Comparison of ENCODE assay signal across 15 cellular contexts in genomic region chr3:72414481-72415016, GRCh38.
"Had no signal": no experiment of that assay in that cellular context is flagged by ENCODE, and none has a peak within 500 bp of the region (broad histone marks: within the 10 kb centered on the region; RNA-seq: fewer than 3 reads in every experiment).

No MANE protein-coding gene starts in this region.

- H3K9me3 ChIP-seq: gastrocnemius medialis, heart right ventricle, mucosa of descending colon, right atrium auricular region, suprapubic skin, thyroid gland had no signal

- H3K27me3 ChIP-seq: gastrocnemius medialis, heart right ventricle, right atrium auricular region, suprapubic skin, thyroid gland had no signal

- H3K27ac ChIP-seq: gastrocnemius medialis, heart right ventricle, right atrium auricular region, suprapubic skin, thyroid gland had no signal

- H3K27ac Mint-ChIP-seq: type B pancreatic cell had no signal

- DNase-seq: effector memory CD4-positive, alpha-beta T cell; gastrocnemius medialis; heart right ventricle; islet precursor cell; mammary epithelial cell; mucosa of descending colon; naive thymus-derived CD8-positive, alpha-beta T cell; posterior cingulate gyrus; small intestine; stimulated activated CD4-positive, alpha-beta T cell treated with anti-CD3 and anti-CD28 coated beads, Interleukin-2, amount 100 ng/mL, for 48 hours; stimulated activated naive CD4-positive, alpha-beta T cell treated with Interleukin-2 at 50 U/mL for 16 hours; thyroid gland had no signal

- H3K4me3 ChIP-seq: gastrocnemius medialis, heart right ventricle, mucosa of descending colon, right atrium auricular region, suprapubic skin, thyroid gland had no signal

- H3K4me3 Mint-ChIP-seq: type B pancreatic cell had no signal

- H3K36me3 ChIP-seq: gastrocnemius medialis, heart right ventricle, right atrium auricular region, suprapubic skin, thyroid gland had no signal

- H3K27me3 Mint-ChIP-seq: naive thymus-derived CD8-positive, alpha-beta T cell; type B pancreatic cell had no signal
